In genomic region chr19:1438035-1438932, GRCh38 we compare ENCODE assay signal across 8 cellular contexts. TPM values are rescaled to one million over a fixed set of nuclear protein-coding genes. Genes with fewer than 3 reads are reported as not detected.
DNase-seq lines count a peak whose midpoint lies in the region; ATAC-seq and TF ChIP-seq lines count a peak whose summit lies in the region.

RPS15 (plus strand) TSS chr19:1438396; CDS start chr19:1438426, 30 bp downstream.

- no peaks in the 10 kb centered on the region for H3K27me3 ChIP-seq in PC-3 (ENCODE audit: low read length)
- H3K27me3 ChIP-seq in mucosa of rectum (ENCODE audit: control insufficient read depth in 2 of 2, insufficient read depth in 2 of 2, low read length in 2 of 2), result no peaks in the 10 kb centered on the region

- H3K27ac ChIP-seq in PC-3 (ENCODE audit: low read length), result peak within 1 kb of the TSS; percentile 61
- peak within 1 kb of the TSS; percentile 81 for H3K27ac ChIP-seq in epithelial cell of prostate
- peak within 1 kb of the TSS; percentile 87 for H3K27ac ChIP-seq in mucosa of rectum (ENCODE audit: low read depth in 2 of 2, low read length in 2 of 2)

- intact Hi-C loops in PC-3 (cut with micrococcal nuclease), result no loop called here

- H3K79me2 ChIP-seq in PC-3 (ENCODE audit: low read length), result peaks cover 37% of the 10 kb centered on the region

- H3F3A ChIP-seq in PC-3 (ENCODE audit: low read length, unreplicated experiment), result peaks cover 6% of the 10 kb centered on the region

- TF ChIP-seq CTCF in PC-3 (conservative IDR thresholded peaks at IDR 0.05; ENCODE audit: low read depth, low read length), result peak; percentile 75

- H3K36me3 ChIP-seq in PC-3 (ENCODE audit: low read depth, low read length), result peaks cover 30% of the 10 kb centered on the region
- peaks cover 28 to 43% of the 10 kb centered on the region in 2 donors for H3K36me3 ChIP-seq in mucosa of rectum (ENCODE audit: control insufficient read depth in 2 of 2, insufficient read depth in 2 of 2, low read length in 2 of 2)

- CTCF ChIA-PET in PC-3 (lab: Charles Lee), result no interaction called here

- H3K9ac ChIP-seq in PC-3 (ENCODE audit: low read length), result peak within 1 kb of the TSS; percentile 100
- peak within 1 kb of the TSS; percentile 76 to 86 for H3K9ac ChIP-seq in mucosa of rectum (ENCODE audit: low read depth in 1 of 2, low read length in 2 of 2)

- peak; percentile 73 for ATAC-seq in GM21528 (IDR thresholded peaks at IDR 0.05; ENCODE audit: low FRiP score, unreplicated experiment)
- peak; percentile 78 for ATAC-seq in PC-3

- H3K4me2 ChIP-seq in PC-3 (ENCODE audit: low read length), result peak within 1 kb of the TSS; percentile 95

- no peaks in the 10 kb centered on the region for H3K9me2 ChIP-seq in PC-3 (replicated peaks; ENCODE audit: low read length)

- POLR2A ChIA-PET in PC-3 (lab: Charles Lee; ENCODE audit: unreplicated experiment), result no interaction called here

- H3K4me1 ChIP-seq in PC-3 (ENCODE audit: insufficient read depth, low read length) (peaks cover 11% of the 10 kb centered on the region), mucosa of rectum (ENCODE audit: control insufficient read depth in 2 of 2, insufficient read depth in 2 of 2, low read length in 2 of 2) (peaks cover 13% of the 10 kb centered on the region in 2 donors)

- H3K4me3 ChIP-seq in Jurkat, Clone E6-1 (ENCODE audit: low read length), result peak within 1 kb of the TSS; percentile 89
- H3K4me3 ChIP-seq in PC-3 (ENCODE audit: low read length) (peak within 1 kb of the TSS; percentile 78), mucosa of rectum (ENCODE audit: low read length in 2 of 2) (peak within 1 kb of the TSS; percentile 85 to 94)

- no peaks in the 10 kb centered on the region for H3K9me3 ChIP-seq in PC-3 (ENCODE audit: low read length)
- H3K9me3 ChIP-seq in mucosa of rectum (ENCODE audit: control insufficient read depth in 2 of 2, low read length in 2 of 2), result no peaks in the 10 kb centered on the region

- TSS peak; percentile 62 for BruUV-seq in PC-3 (replicated peaks; lab: Mats Ljungman, UMichigan)

- H2AFZ ChIP-seq in PC-3 (ENCODE audit: low read length), result peak within 1 kb of the TSS; percentile 71

- H4K20me1 ChIP-seq in PC-3 (ENCODE audit: low read length), result peaks cover 31% of the 10 kb centered on the region

- DNase-seq in DMS114 treated with DMSO at 0.1 percent for 48 hours (lab: John Stamatoyannopoulos, UW; ENCODE audit: unreplicated experiment) (peak; percentile 71), PC-3 (peak; percentile 90), activated T-cell treated with anti-CD3 and anti-CD28 coated beads for 4 hours (peak; percentile 92), epithelial cell of prostate (ENCODE audit: low read depth, low spot score) (peak; percentile 73)
- DNase-seq in Jurkat, Clone E6-1 (ENCODE audit: low read depth, low spot score), result peak; percentile 92
- DNase-seq in stimulated activated CD8-positive, alpha-beta memory T cell treated with anti-CD3 and anti-CD28 coated beads, Interleukin-4, amount 100 ng/mL, for 4 hours (ENCODE audit: low read depth in 2 of 2, low spot score in 1 of 2), result peak; percentile 89 to 90

RNA-seq across cellular contexts. Expression of gene RPS15, which starts in this region (rescaled TPM):
- 3,463 TPM for polyA plus RNA-seq in Jurkat, Clone E6-1 (2012; ENCODE audit: insufficient read depth, insufficient read length)
- total RNA-seq in PC-3 (2014; rRNA removed), result 1,797 and 2,672 TPM in 2 replicates

Comparison
In these comparisons a context has a peak if more than half of its experiments do, and no peak if none do; other contexts are left out.
1. Peak in every context shown above with its lines: DNase-seq, ATAC-seq, H3K4me3 ChIP-seq and H3K27ac ChIP-seq.